In genomic region chr10:132186488-132187413, GRCh38 we compare ENCODE assay signal across 9 cellular contexts. TPM values are rescaled to one million over a fixed set of nuclear protein-coding genes. Genes with fewer than 3 reads are reported as not detected.
DNase-seq lines count a peak whose midpoint lies in the region; FAIRE-seq and TF ChIP-seq lines count a peak whose summit lies in the region.
"Had no signal": no experiment of that assay in that cellular context is flagged by ENCODE, and none has a peak within 500 bp of the region (broad histone marks: within the 10 kb centered on the region; RNA-seq: fewer than 3 reads in every experiment).

DPYSL4 (plus strand) TSS chr10:132186948; CDS start chr10:132187064, 116 bp downstream.

- FAIRE-seq in astrocyte (lab: Jason Lieb, UNC) = no peak

- no TSS peak for BruUV-seq in Calu3 (replicated peaks; lab: Mats Ljungman, UMichigan)

- H3K36me3 Mint-ChIP-seq in astrocyte (ENCODE audit: low read depth, unreplicated experiment) = peaks cover 16% of the 10 kb centered on the region
- H3K36me3 Mint-ChIP-seq in Calu3 (ENCODE audit: insufficient read depth, unreplicated experiment) = no peaks in the 10 kb centered on the region

- CTCF ChIA-PET in Calu3 (lab: Charles Lee) = no interaction called here

- H3K79me2 ChIP-seq in astrocyte (ENCODE audit: insufficient read depth, low read length) = peaks cover 24% of the 10 kb centered on the region

- peaks cover 3% of the 10 kb centered on the region for H3K4me1 Mint-ChIP-seq in astrocyte (ENCODE audit: low read depth, unreplicated experiment)
- H3K4me1 Mint-ChIP-seq in Calu3 (ENCODE audit: low read depth, unreplicated experiment) = no peaks in the 10 kb centered on the region

- H3K9me3 Mint-ChIP-seq in astrocyte (ENCODE audit: unreplicated experiment) (no peaks in the 10 kb centered on the region), Calu3 (ENCODE audit: low read depth, unreplicated experiment) (no peaks in the 10 kb centered on the region)

- H3K27me3 ChIP-seq in MG63 (peaks cover 7% of the 10 kb centered on the region), astrocyte (ENCODE audit: insufficient read depth, low read length) (peaks cover 31% of the 10 kb centered on the region)

- TF ChIP-seq CTCF in astrocyte (IDR thresholded peaks at IDR 0.05; ENCODE audit: insufficient read depth, low read depth, low read length) (no peak), Calu3 (IDR thresholded peaks at IDR 0.05; ENCODE audit: unreplicated experiment) (no peak)

- H3K4me3 ChIP-seq in MG63 (peak within 1 kb of the TSS; percentile 52), astrocyte (ENCODE audit: insufficient read depth, low read depth, low read length) (peak within 1 kb of the TSS; percentile 71), iPS-18c (ENCODE audit: insufficient read depth, low read depth, low read length) (peak within 1 kb of the TSS; percentile 68)

- no peaks in the 10 kb centered on the region for H3K9me3 ChIP-seq in MG63
- H3K9me3 ChIP-seq in astrocyte (ENCODE audit: insufficient read depth, low read depth, low read length) = no peaks in the 10 kb centered on the region
- H3K9me3 ChIP-seq in iPS-18c (ENCODE audit: control insufficient read depth, insufficient read depth, low read length) = peaks cover 6% of the 10 kb centered on the region

- no peaks in the 10 kb centered on the region for H3K36me3 ChIP-seq in MG63
- no peaks in the 10 kb centered on the region for H3K36me3 ChIP-seq in astrocyte (ENCODE audit: insufficient read depth, low read length)

- DNase-seq in COLO829 (ENCODE audit: low spot score) = peak; percentile 27
- peak; percentile 40 for DNase-seq in MG63
- no peak for DNase-seq in astrocyte (ENCODE audit: low read depth)
- peak; percentile 13 for DNase-seq in stimulated activated CD4-positive, alpha-beta T cell treated with anti-CD3 and anti-CD28 coated beads, Interleukin-4, amount 100 ng/mL, for 24 hours
- DNase-seq in NCI-H187 treated with DMSO at 0.1 percent for 48 hours (lab: John Stamatoyannopoulos, UW) = no peak
- DNase-seq in NK-92 (lab: John Stamatoyannopoulos, UW; ENCODE audit: unreplicated experiment) = no peak
- no peak for DNase-seq in Calu3

- intact Hi-C loops in Calu3 (cut with micrococcal nuclease; ENCODE audit: unreplicated experiment) = no loop called here

- H3K4me3 Mint-ChIP-seq in astrocyte (ENCODE audit: unreplicated experiment) (peak within 1 kb of the TSS; percentile 81), Calu3 (ENCODE audit: low read depth, unreplicated experiment) (no peak within 1 kb of the TSS)

- peak within 1 kb of the TSS; percentile 76 for H3K9ac ChIP-seq in astrocyte (ENCODE audit: low read length)

- peaks cover 14% of the 10 kb centered on the region for H3K4me1 ChIP-seq in astrocyte (ENCODE audit: insufficient read depth, low read length)

- H3K27ac ChIP-seq in astrocyte (ENCODE audit: low read depth, low read length) = no peak within 1 kb of the TSS
- H3K27ac ChIP-seq: HL-60 had no signal

- H3K4me2 ChIP-seq in astrocyte (ENCODE audit: low read length) = peak within 1 kb of the TSS; percentile 93

- H3K27ac Mint-ChIP-seq in astrocyte (ENCODE audit: unreplicated experiment) (no peak within 1 kb of the TSS), Calu3 (ENCODE audit: unreplicated experiment) (no peak within 1 kb of the TSS)

- H2AFZ ChIP-seq in astrocyte (ENCODE audit: low read depth, low read length) = peak within 1 kb of the TSS; percentile 63

- H3K27me3 Mint-ChIP-seq in astrocyte (ENCODE audit: low read depth, unreplicated experiment) = peaks cover 54% of the 10 kb centered on the region
- H3K27me3 Mint-ChIP-seq in Calu3 (ENCODE audit: unreplicated experiment) = peaks cover 60% of the 10 kb centered on the region

- H4K20me1 ChIP-seq in astrocyte (ENCODE audit: insufficient read depth, low read length) = peaks cover 33% of the 10 kb centered on the region

RNA-seq across cellular contexts. Expression of gene DPYSL4, which starts in this region (rescaled TPM):
- total RNA-seq in MG63 (2014; rRNA removed; shearing (Covaris generic); ENCODE audit: low replicate concordance) = 16.5 and 22.3 TPM in 2 replicates
- total RNA-seq in astrocyte (25.8 and 26.1 TPM in 2 replicates), Calu3 (2022) (0.17 TPM in 1 of 2 replicates, not detected in the other)

Comparison
In these comparisons a context has a peak if more than half of its experiments do, and no peak if none do; other contexts are left out.
1. RNA of gene DPYSL4 (total RNA-seq): 25.8 to 26.1 TPM in astrocyte and 16.5 to 22.3 TPM in MG63; 0.17 TPM in Calu3; every median in the first group is over 10 times any median in the second.
2. DNase-seq: peak in COLO829 (single experiment), MG63 (single experiment) and stimulated activated CD4-positive, alpha-beta T cell treated with anti-CD3 and anti-CD28 coated beads, Interleukin-4, amount 100 ng/mL, for 24 hours (single experiment); none in astrocyte (single experiment), NCI-H187 treated with DMSO at 0.1 percent for 48 hours (single experiment), NK-92 (single experiment) and Calu3 (single experiment).
3. Peak in every context shown above with its lines, with median percentiles within 50 percentile points of each other: H3K4me3 ChIP-seq.